18 cellular contexts compared by ENCODE assay signal in genomic region chr1:228996286-228996685, GRCh38.
DNase-seq lines count a peak whose midpoint lies in the region; ATAC-seq and TF ChIP-seq lines count a peak whose summit lies in the region.
"Had no signal": no experiment of that assay in that cellular context is flagged by ENCODE, and none has a peak within 500 bp of the region (broad histone marks: within the 10 kb centered on the region; RNA-seq: fewer than 3 reads in every experiment).

No MANE protein-coding gene starts in this region.

- POLR2A ChIA-PET in SK-N-SH (lab: Yijun Ruan, JAX): no interaction called here

- WGBS in right cardiac atrium: 83% methylated on average over 6 of the region's 6 CpGs
- 92 to 98% methylated on average over 6 of the region's 6 CpGs for WGBS in endodermal cell (ENCODE audit: insufficient coverage in 1 of 2, insufficient read length in 1 of 2), 2 experiments
- WGBS in SK-N-SH (ENCODE audit: low lambda C conversion rate): 52% methylated on average over 6 of the region's 6 CpGs

- DNase-seq in right cardiac atrium: peak; percentile 32 to 70 (median 59)
- no peak for DNase-seq in cardiac septum (ENCODE audit: low spot score)
- peak; percentile 41 for DNase-seq in left lobe of liver (ENCODE audit: low spot score)
- peak; percentile 39 to 66 for DNase-seq in tibial artery
- no peak for DNase-seq in endodermal cell
- no peak for DNase-seq in DMS114 treated with DMSO at 0.1 percent for 48 hours (lab: John Stamatoyannopoulos, UW; ENCODE audit: unreplicated experiment)
- DNase-seq in SK-N-SH: no peak
- DNase-seq: 8988T; AML-193; Caco-2; CD8-positive, alpha-beta memory T cell; DMS53; GOT3; HCEC 1CT; HFFc6 had no signal

- no peak overlapping the region for H3K27ac ChIP-seq in right cardiac atrium (ENCODE audit: low read length)
- no peak overlapping the region for H3K27ac ChIP-seq in tibial artery
- no peak overlapping the region for H3K27ac ChIP-seq in endodermal cell (ENCODE audit: low read depth, low read length)
- no peak overlapping the region for H3K27ac ChIP-seq in SK-N-SH (ENCODE audit: low read depth in 2 of 2, low read length in 1 of 2)
- H3K27ac ChIP-seq: BLaER1 had no signal

- no peaks in the 10 kb centered on the region for H3K9me3 ChIP-seq in right cardiac atrium (ENCODE audit: control insufficient read depth, low read length)
- no peaks in the 10 kb centered on the region for H3K9me3 ChIP-seq in tibial artery
- no peaks in the 10 kb centered on the region for H3K9me3 ChIP-seq in endodermal cell (ENCODE audit: control insufficient read depth, low read length)
- H3K9me3 ChIP-seq in SK-N-SH: no peaks in the 10 kb centered on the region
- H3K9me3 ChIP-seq: BLaER1, Caco-2 had no signal

- TF ChIP-seq CTCF in tibial artery (IDR thresholded peaks at IDR 0.05): no peak
- TF ChIP-seq CTCF in endodermal cell (conservative IDR thresholded peaks at IDR 0.05): no peak
- no peak for TF ChIP-seq CTCF in SK-N-SH (IDR thresholded peaks at IDR 0.05)

- H2AFZ ChIP-seq in SK-N-SH (ENCODE audit: low read depth): no peak overlapping the region

- ATAC-seq in right cardiac atrium: peak; percentile 44 to 73
- ATAC-seq in left lobe of liver: no peak
- ATAC-seq: GM12878, HepG2 had no signal

- H3K4me2 ChIP-seq in SK-N-SH: no peak overlapping the region
- H3K4me2 ChIP-seq: BLaER1 had no signal

- no peaks in the 10 kb centered on the region for H3K4me1 ChIP-seq in right cardiac atrium (ENCODE audit: control insufficient read depth, insufficient read depth, low read length)
- no peaks in the 10 kb centered on the region for H3K4me1 ChIP-seq in tibial artery
- H3K4me1 ChIP-seq in endodermal cell (ENCODE audit: control insufficient read depth, insufficient read depth, low read length): no peaks in the 10 kb centered on the region
- no peaks in the 10 kb centered on the region for H3K4me1 ChIP-seq in SK-N-SH (ENCODE audit: control insufficient read depth in 1 of 2, insufficient read depth in 2 of 2, low read depth in 1 of 2, low read length in 1 of 2)
- H3K4me1 ChIP-seq: Caco-2 had no signal

- no peaks in the 10 kb centered on the region for H3K9me3 Mint-ChIP-seq in endodermal cell
- H3K9me3 Mint-ChIP-seq: CD8-positive, alpha-beta memory T cell had no signal

- H4K20me1 ChIP-seq in SK-N-SH (ENCODE audit: insufficient read depth): no peaks in the 10 kb centered on the region
- H4K20me1 ChIP-seq: BLaER1 had no signal

- no peaks in the 10 kb centered on the region for H3F3A ChIP-seq in SK-N-SH (replicated peaks; ENCODE audit: insufficient read depth)

- H3K36me3 Mint-ChIP-seq in endodermal cell (ENCODE audit: low read depth): no peaks in the 10 kb centered on the region
- H3K36me3 Mint-ChIP-seq: CD8-positive, alpha-beta memory T cell had no signal

- no peaks in the 10 kb centered on the region for H3K27me3 ChIP-seq in right cardiac atrium (ENCODE audit: control insufficient read depth, insufficient read depth)
- no peaks in the 10 kb centered on the region for H3K27me3 ChIP-seq in tibial artery
- no peaks in the 10 kb centered on the region for H3K27me3 ChIP-seq in endodermal cell (ENCODE audit: control insufficient read depth, insufficient read depth, low read length, poor library complexity, severe bottlenecking)
- peaks cover 6% of the 10 kb centered on the region; the same call in 1 of the 2 replicates for H3K27me3 ChIP-seq in SK-N-SH (ENCODE audit: insufficient read depth)
- H3K27me3 ChIP-seq: BLaER1 had no signal

- no peak for TF ChIP-seq RAD21 in SK-N-SH (IDR thresholded peaks at IDR 0.05; ENCODE audit: low read length)

- no peaks in the 10 kb centered on the region for H3K4me1 Mint-ChIP-seq in endodermal cell

- no peaks in the 10 kb centered on the region for H3K27me3 Mint-ChIP-seq in endodermal cell (ENCODE audit: insufficient read depth)

- H3K4me3 ChIP-seq in right cardiac atrium (ENCODE audit: low read length): no peak overlapping the region
- no peak overlapping the region for H3K4me3 ChIP-seq in tibial artery
- H3K4me3 ChIP-seq in endodermal cell (ENCODE audit: low read length): no peak overlapping the region
- H3K4me3 ChIP-seq in SK-N-SH (ENCODE audit: low read depth in 2 of 2, low read length in 1 of 2): no peak overlapping the region
- H3K4me3 ChIP-seq: BLaER1, GM12878 had no signal

- no peak overlapping the region for H3K4me3 Mint-ChIP-seq in endodermal cell
- H3K4me3 Mint-ChIP-seq: CD8-positive, alpha-beta memory T cell; HFFc6 had no signal

- CTCF ChIA-PET in SK-N-SH (lab: Yijun Ruan, JAX): no interaction called here

- H3K9ac ChIP-seq in endodermal cell (ENCODE audit: extremely low read depth, low read length, poor library complexity, severe bottlenecking) (no peak overlapping the region), SK-N-SH (no peak overlapping the region)
- H3K9ac ChIP-seq: BLaER1 had no signal

- TF ChIP-seq EP300 in SK-N-SH (IDR thresholded peaks at IDR 0.05; ENCODE audit: borderline replicate concordance in 1 of 2, low read depth in 1 of 2, low read length in 1 of 2): no peak

- H3K9me2 ChIP-seq in SK-N-SH: no peaks in the 10 kb centered on the region

- intact Hi-C loops in right cardiac atrium (cut with DNase I): no loop called here
- intact Hi-C loops in cardiac septum (cut with DNase I): no loop called here
- intact Hi-C loops in tibial artery (cut with DNase I; ENCODE audit: low total_unique reads): no loop called here

- H3K79me2 ChIP-seq in SK-N-SH (ENCODE audit: insufficient read depth): no peaks in the 10 kb centered on the region

- no peak overlapping the region for H3K27ac Mint-ChIP-seq in endodermal cell
- H3K27ac Mint-ChIP-seq: CD8-positive, alpha-beta memory T cell; HFFc6 had no signal

- H3K36me3 ChIP-seq in tibial artery (no peaks in the 10 kb centered on the region), endodermal cell (ENCODE audit: control insufficient read depth, insufficient read depth, low read length) (no peaks in the 10 kb centered on the region), SK-N-SH (replicated peaks in 1 of 2; ENCODE audit: control insufficient read depth in 1 of 2, insufficient read depth in 2 of 2, low read length in 1 of 2) (no peaks in the 10 kb centered on the region)
- H3K36me3 ChIP-seq: BLaER1 had no signal

TF ChIP-seq in SK-N-SH, 30 proteins besides CTCF, POLR2A, EP300 and RAD21 (continues in another document):
- TF ChIP-seq REST (IDR thresholded peaks at IDR 0.05; ENCODE audit: low read depth, low read length) (no peak), FOXM1 (IDR thresholded peaks at IDR 0.05; ENCODE audit: low read depth) (no peak), IRF3 (IDR thresholded peaks at IDR 0.05; ENCODE audit: low read depth, low read length) (no peak), MXI1 (IDR thresholded peaks at IDR 0.05; ENCODE audit: low read depth, low read length) (no peak), EZH2phosphoT487 (IDR thresholded peaks at IDR 0.05; ENCODE audit: borderline replicate concordance, low read depth) (no peak), TCF12 (IDR thresholded peaks at IDR 0.05) (no peak)
- TF ChIP-seq, protein P1, sequence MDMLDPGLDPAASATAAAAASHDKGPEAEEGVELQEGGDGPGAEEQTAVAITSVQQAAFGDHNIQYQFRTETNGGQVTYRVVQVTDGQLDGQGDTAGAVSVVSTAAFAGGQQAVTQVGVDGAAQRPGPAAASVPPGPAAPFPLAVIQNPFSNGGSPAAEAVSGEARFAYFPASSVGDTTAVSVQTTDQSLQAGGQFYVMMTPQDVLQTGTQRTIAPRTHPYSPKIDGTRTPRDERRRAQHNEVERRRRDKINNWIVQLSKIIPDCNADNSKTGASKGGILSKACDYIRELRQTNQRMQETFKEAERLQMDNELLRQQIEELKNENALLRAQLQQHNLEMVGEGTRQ (IDR thresholded peaks at IDR 0.05; ENCODE audit: borderline replicate concordance, low read depth, low read length): no peak
- TF ChIP-seq, protein P2, sequence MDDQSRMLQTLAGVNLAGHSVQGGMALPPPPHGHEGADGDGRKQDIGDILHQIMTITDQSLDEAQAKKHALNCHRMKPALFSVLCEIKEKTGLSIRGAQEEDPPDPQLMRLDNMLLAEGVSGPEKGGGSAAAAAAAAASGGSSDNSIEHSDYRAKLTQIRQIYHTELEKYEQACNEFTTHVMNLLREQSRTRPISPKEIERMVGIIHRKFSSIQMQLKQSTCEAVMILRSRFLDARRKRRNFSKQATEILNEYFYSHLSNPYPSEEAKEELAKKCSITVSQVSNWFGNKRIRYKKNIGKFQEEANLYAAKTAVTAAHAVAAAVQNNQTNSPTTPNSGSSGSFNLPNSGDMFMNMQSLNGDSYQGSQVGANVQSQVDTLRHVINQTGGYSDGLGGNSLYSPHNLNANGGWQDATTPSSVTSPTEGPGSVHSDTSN (IDR thresholded peaks at IDR 0.05): no peak

Comparison
In these comparisons a context has a peak if more than half of its experiments do, and no peak if none do; other contexts are left out.
1. DNase-seq: peak in right cardiac atrium (3 of 3), left lobe of liver (single experiment) and tibial artery (2 of 2); none in cardiac septum (single experiment), endodermal cell (single experiment), DMS114 treated with DMSO at 0.1 percent for 48 hours (single experiment) and SK-N-SH (single experiment).